29 cellular contexts compared by ENCODE assay signal in the genomic region with DNA sequence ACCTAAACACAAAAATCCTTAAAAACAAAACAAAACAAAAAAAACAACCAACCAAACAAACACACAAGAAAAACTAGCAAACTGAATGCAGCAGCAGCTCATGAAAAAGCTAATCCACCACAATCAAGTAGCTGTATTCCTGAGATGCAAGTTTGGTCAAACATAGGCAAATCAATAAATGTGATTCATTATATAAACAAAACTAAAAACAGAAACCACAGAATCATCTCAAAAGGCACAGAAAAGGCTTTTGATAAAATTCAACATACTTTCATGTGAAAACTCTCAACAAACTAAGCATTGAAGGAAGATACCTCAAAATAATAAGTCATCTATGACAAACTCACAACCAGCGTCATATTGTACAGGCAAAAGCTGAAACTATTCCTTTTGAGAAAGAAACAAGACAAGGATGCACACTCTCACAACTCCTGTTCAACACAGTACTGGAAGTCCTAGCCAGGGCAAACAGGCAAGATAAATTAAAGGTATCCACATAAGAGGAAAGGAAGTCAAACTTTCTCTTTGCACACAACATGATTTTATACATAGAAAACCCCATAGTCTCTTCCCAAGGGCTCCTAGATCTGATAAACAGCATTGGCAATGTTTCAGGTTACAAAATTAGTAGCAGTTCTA.
"Had no signal": no experiment of that assay in that cellular context is flagged by ENCODE, and none has a peak within 500 bp of the region (broad histone marks: within the 10 kb centered on the region; RNA-seq: fewer than 3 reads in every experiment).

No MANE protein-coding gene starts in this region.

- H3K9me3 ChIP-seq: breast epithelium, MG63 had no signal

- DNase-seq: activated B cell treated with CpG ODN at 0.5 μM for 24 hours; activated CD4-positive, alpha-beta T cell treated with anti-CD3 and anti-CD28 coated beads for 1 hour; activated CD4-positive, alpha-beta T cell treated with anti-CD3 and anti-CD28 coated beads, Interleukin-2, amount 10 ng/mL, durations not matched to agents 24 days and 14 days; activated CD4-positive, alpha-beta T cell treated with anti-CD3 and anti-CD28 coated beads, Interleukin-2, amount 50 U/mL, for 48 hours; activated CD8-positive, alpha-beta memory T cell treated with anti-CD3 and anti-CD28 coated beads for 24 hours; activated gamma-delta T cell; activated naive CD4-positive, alpha-beta T cell treated with anti-CD3 and anti-CD28 coated beads for 36 hours; activated T-cell treated with anti-CD3 and anti-CD28 coated beads, Interleukin-2, amount 50 U/mL, for 48 hours; amygdala; caudate nucleus; MG63; MV-4-11; NCI-H1092 treated with DMSO at 0.1 percent for 48 hours; NCI-H1417 treated with DMSO at 0.1 percent for 48 hours; NCI-H1694; NCI-H2029; NCI-H2107; NCI-H2171 treated with DMSO at 0.1 percent for 48 hours; NCI-H226; NCI-H526; NCI-H82; RPMI8226; T-helper 17 cell; T-helper 9 cell had no signal

- H3K4me2 ChIP-seq: KMS-11 had no signal

- ATAC-seq: activated T-helper 17 cell treated with anti-CD3 and anti-CD28 coated beads, Interleukin-2, amount 50 U/mL, for 72 hours; Panc1; Right ventricle myocardium inferior; T-helper 17 cell had no signal

- H3K9ac ChIP-seq: KMS-11 had no signal

- H3K36me3 ChIP-seq: breast epithelium, MG63 had no signal

- H3K4me3 ChIP-seq: breast epithelium, MG63 had no signal

- H3K27ac ChIP-seq: breast epithelium, KMS-11 had no signal

- H3K4me1 ChIP-seq: breast epithelium had no signal

- H3K27me3 ChIP-seq: breast epithelium, MG63 had no signal
